In genomic region chr17:82267575-82268379, GRCh38 we compare ENCODE assay signal across 1 cellular context.
TF ChIP-seq lines count a peak whose summit lies in the region.

No MANE protein-coding gene starts in this region.

TF ChIP-seq in GM23338, 12 proteins besides CTCF, POLR2A, EP300 and RAD21 (continued from another document):
- no peak for TF ChIP-seq JUNB (IDR thresholded peaks at IDR 0.05; ENCODE audit: unreplicated experiment)
- TF ChIP-seq REST (IDR thresholded peaks at IDR 0.05; ENCODE audit: unreplicated experiment) = no peak
- no peak for TF ChIP-seq NANOG (IDR thresholded peaks at IDR 0.05; ENCODE audit: borderline replicate concordance)
